ENCODE assay signal across 29 cellular contexts in the genomic region with DNA sequence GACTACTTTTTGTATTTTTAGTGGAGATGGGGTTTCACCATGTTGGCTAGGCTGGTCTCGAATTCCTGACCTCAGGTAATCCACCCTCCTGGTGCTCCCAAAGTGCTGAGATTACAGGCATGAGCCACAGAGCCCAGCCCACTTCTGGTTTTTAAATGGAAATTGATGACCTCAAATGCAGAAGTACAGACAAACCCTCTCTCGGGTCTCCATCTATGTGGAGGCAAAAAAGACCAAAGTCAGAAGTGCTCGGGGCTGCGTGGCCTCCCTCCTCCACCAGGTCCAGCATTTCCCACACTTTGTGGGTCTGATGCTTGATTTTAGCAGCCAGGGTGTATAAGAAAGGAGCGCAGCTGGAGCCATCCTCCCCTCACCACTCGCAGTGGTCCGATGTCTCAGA.
"Had no signal": no experiment of that assay in that cellular context is flagged by ENCODE, and none has a peak within 500 bp of the region (broad histone marks: within the 10 kb centered on the region; RNA-seq: fewer than 3 reads in every experiment).

No MANE protein-coding gene starts in this region.

- H3K4me3 ChIP-seq: pancreas, prostate gland, right atrium auricular region, right lobe of liver, sigmoid colon, stomach, thoracic aorta, thyroid gland, tibial nerve, upper lobe of left lung, vagina had no signal

- ATAC-seq: naive thymus-derived CD8-positive, alpha-beta T cell; natural killer cell treated with Interleukin-12 subunit alpha and Interleukin-12 subunit beta and Interleukin-15 and Interleukin-18, amount 100 ng/mL, for 72 hours; pancreas; right lobe of liver; stimulated activated effector memory CD8-positive, alpha-beta T cell treated with anti-CD3 and anti-CD28 coated beads, Interleukin-12 subunit alpha, Interleukin-12 subunit beta, amount 100 ng/mL, for 72 hours had no signal

- H3K36me3 Mint-ChIP-seq: natural killer cell treated with Interleukin-12 subunit alpha and Interleukin-12 subunit beta and Interleukin-15 and Interleukin-18, amount 100 ng/mL, for 72 hours; stimulated activated effector memory CD8-positive, alpha-beta T cell treated with anti-CD3 and anti-CD28 coated beads, Interleukin-12 subunit alpha, Interleukin-12 subunit beta, amount 100 ng/mL, for 72 hours had no signal

- H3K27me3 Mint-ChIP-seq: stimulated activated naive CD8-positive, alpha-beta T cell treated with anti-CD3 and anti-CD28 coated beads, Interleukin-15, Interleukin-2, amounts not matched to agents 100 ng/mL and 50 ng/mL, for 24 hours had no signal

- H3K36me3 ChIP-seq: neutrophil, pancreas, prostate gland, right atrium auricular region, right lobe of liver, sigmoid colon, stomach, thoracic aorta, thyroid gland, tibial nerve, upper lobe of left lung, vagina had no signal

- H3K4me3 Mint-ChIP-seq: naive B cell; naive thymus-derived CD8-positive, alpha-beta T cell; natural killer cell treated with Interleukin-12 subunit alpha and Interleukin-12 subunit beta and Interleukin-15 and Interleukin-18, amount 100 ng/mL, for 72 hours; nephron progenitor cell; neural crest cell; stimulated activated effector memory CD8-positive, alpha-beta T cell treated with anti-CD3 and anti-CD28 coated beads, Interleukin-12 subunit alpha, Interleukin-12 subunit beta, amount 100 ng/mL, for 72 hours; stimulated activated naive CD8-positive, alpha-beta T cell treated with anti-CD3 and anti-CD28 coated beads, Interleukin-15, Interleukin-2, amounts not matched to agents 100 ng/mL and 50 ng/mL, for 24 hours had no signal

- H3K27me3 ChIP-seq: neutrophil, pancreas, right atrium auricular region, right lobe of liver, sigmoid colon, stomach, thyroid gland, tibial nerve, upper lobe of left lung, vagina had no signal

- H3K27ac ChIP-seq: neutrophil, pancreas, prostate gland, right atrium auricular region, right lobe of liver, sigmoid colon, stomach, thoracic aorta, thyroid gland, tibial nerve, upper lobe of left lung, vagina had no signal

- DNase-seq: naive B cell; naive thymus-derived CD8-positive, alpha-beta T cell; nucleus accumbens; pancreas; retina; right lobe of liver; sigmoid colon; small intestine; stimulated activated CD4-positive, alpha-beta T cell treated with anti-CD3 and anti-CD28 coated beads, Interleukin-15, amount 100 ng/mL, for 24 hours; stimulated activated CD4-positive, alpha-beta T cell treated with anti-CD3 and anti-CD28 coated beads, Interleukin-2, amount 100 ng/mL, for 24 hours; stimulated activated CD4-positive, alpha-beta T cell treated with anti-CD3 and anti-CD28 coated beads, Interleukin-2, amount 100 ng/mL, for 48 hours; stimulated activated CD4-positive, alpha-beta T cell treated with anti-CD3 and anti-CD28 coated beads, Interleukin-4, amount 100 ng/mL, for 24 hours; stimulated activated naive CD4-positive, alpha-beta T cell treated with Interleukin-2 at 50 U/mL for 16 hours; stomach; thyroid gland; trophoblast cell; upper lobe of left lung had no signal

- H3K4me1 Mint-ChIP-seq: neural crest cell; stimulated activated effector memory CD8-positive, alpha-beta T cell treated with anti-CD3 and anti-CD28 coated beads, Interleukin-12 subunit alpha, Interleukin-12 subunit beta, amount 100 ng/mL, for 72 hours had no signal

- FAIRE-seq: pancreas, small intestine, urothelium cell line had no signal

- H3K27ac Mint-ChIP-seq: naive B cell; naive thymus-derived CD8-positive, alpha-beta T cell; natural killer cell treated with Interleukin-12 subunit alpha and Interleukin-12 subunit beta and Interleukin-15 and Interleukin-18, amount 100 ng/mL, for 72 hours; nephron progenitor cell; stimulated activated effector memory CD8-positive, alpha-beta T cell treated with anti-CD3 and anti-CD28 coated beads, Interleukin-12 subunit alpha, Interleukin-12 subunit beta, amount 100 ng/mL, for 72 hours; stimulated activated naive CD8-positive, alpha-beta T cell treated with anti-CD3 and anti-CD28 coated beads, Interleukin-15, Interleukin-2, amounts not matched to agents 100 ng/mL and 50 ng/mL, for 24 hours had no signal

- H3K9me3 ChIP-seq: neutrophil, pancreas, prostate gland, right atrium auricular region, right lobe of liver, stomach, thoracic aorta, thyroid gland, tibial nerve, upper lobe of left lung, vagina had no signal

- H3K9me3 Mint-ChIP-seq: natural killer cell treated with Interleukin-12 subunit alpha and Interleukin-12 subunit beta and Interleukin-15 and Interleukin-18, amount 100 ng/mL, for 72 hours had no signal

- H3K4me1 ChIP-seq: pancreas, prostate gland, right lobe of liver, sigmoid colon, stomach, thyroid gland, tibial nerve, upper lobe of left lung, vagina had no signal
